Comparison of ENCODE assay signal across 32 cellular contexts in the genomic region with DNA sequence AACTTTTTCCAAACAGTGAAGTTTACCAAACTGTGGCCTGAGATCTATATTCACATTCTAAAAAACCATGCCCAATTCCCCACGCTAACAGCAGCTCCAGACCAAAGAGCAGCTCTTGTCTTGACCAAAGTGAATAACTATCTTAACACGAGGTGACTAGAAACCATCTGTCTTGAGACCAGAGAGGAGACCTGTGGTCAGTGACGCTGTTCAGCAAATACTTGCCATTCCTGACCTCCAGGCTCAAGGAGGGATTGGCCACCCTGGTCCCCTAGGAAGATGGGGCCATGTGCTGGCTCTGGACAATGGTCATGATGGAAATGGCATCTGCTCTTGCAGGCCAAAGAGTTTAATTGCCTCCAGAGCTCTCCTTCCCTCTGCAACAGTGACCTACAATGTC.
"Had no signal": no experiment of that assay in that cellular context is flagged by ENCODE, and none has a peak within 500 bp of the region (broad histone marks: within the 10 kb centered on the region; RNA-seq: fewer than 3 reads in every experiment).

No MANE protein-coding gene starts in this region.

- H3K27me3 Mint-ChIP-seq: activated naive CD4-positive, alpha-beta T cell treated with anti-CD3 and anti-CD28 coated beads, Interleukin-2, amount 50 U/mL, for 24 hours had no signal

- H3K4me3 ChIP-seq: ascending aorta, body of pancreas, breast epithelium, Peyer's patch had no signal

- H3K9me3 Mint-ChIP-seq: activated CD4-positive, alpha-beta memory T cell treated with anti-CD3 and anti-CD28 coated beads, Interleukin-2, amount 10 ng/mL, durations not matched to agents 7 days and 5 days; activated naive CD4-positive, alpha-beta T cell treated with anti-CD3 and anti-CD28 coated beads, Interleukin-2, amount 50 U/mL, for 24 hours; activated naive CD8-positive, alpha-beta T cell treated with anti-CD3 and anti-CD28 coated beads, Interleukin-2, amount 10 ng/mL, durations not matched to agents 7 days and 5 days; activated T-helper 2 cell treated with anti-CD3 and anti-CD28 coated beads, Interferon-gamma antibody, Interleukin-2, Interleukin-4, amounts not matched to agents 10 μg/mL and 5 μg/mL and 100 μg/mL, durations not matched to agents 14 hours and 24 hours and 36 hours had no signal

- H3K36me3 ChIP-seq: ascending aorta, breast epithelium, Peyer's patch, WERI-Rb-1 had no signal

- H3K4me1 ChIP-seq: ascending aorta, breast epithelium, Peyer's patch had no signal

- H3K9me3 ChIP-seq: ascending aorta, body of pancreas, breast epithelium, Peyer's patch had no signal

- ATAC-seq: activated CD8-positive, alpha-beta memory T cell treated with anti-CD3 and anti-CD28 coated beads, Interleukin-2, amount 10 ng/mL, durations not matched to agents 7 days and 5 days; body of pancreas; PC-3 had no signal

- H3K36me3 Mint-ChIP-seq: activated CD8-positive, alpha-beta memory T cell treated with anti-CD3 and anti-CD28 coated beads, Interleukin-2, amount 10 ng/mL, durations not matched to agents 7 days and 5 days; activated naive CD4-positive, alpha-beta T cell treated with anti-CD3 and anti-CD28 coated beads, Interleukin-2, amount 50 U/mL, for 24 hours; activated naive CD8-positive, alpha-beta T cell treated with anti-CD3 and anti-CD28 coated beads, Interleukin-2, amount 10 ng/mL, durations not matched to agents 7 days and 5 days had no signal

- DNase-seq: activated CD4-positive, alpha-beta memory T cell treated with anti-CD3 and anti-CD28 coated beads, Interleukin-2, amount 10 ng/mL, durations not matched to agents 7 days and 5 days; activated CD4-positive, alpha-beta T cell treated with anti-CD3 and anti-CD28 coated beads for 1 hour; activated CD4-positive, alpha-beta T cell treated with anti-CD3 and anti-CD28 coated beads for 48 hours; activated CD4-positive, CD25-positive, alpha-beta regulatory T cell; activated CD8-positive, alpha-beta memory T cell treated with anti-CD3 and anti-CD28 coated beads for 24 hours; activated CD8-positive, alpha-beta memory T cell treated with anti-CD3 and anti-CD28 coated beads, Interleukin-2, amount 10 ng/mL, durations not matched to agents 7 days and 5 days; activated CD8-positive, alpha-beta memory T cell treated with anti-CD3 and anti-CD28 coated beads, Interleukin-2, amount 50 U/mL, for 48 hours; activated gamma-delta T cell; activated naive CD4-positive, alpha-beta T cell treated with Interleukin-2 at 50 U/mL for 16 hours; activated naive CD8-positive, alpha-beta T cell treated with anti-CD3 and anti-CD28 coated beads, Interleukin-2, amount 10 ng/mL, durations not matched to agents 7 days and 5 days; amygdala; body of pancreas; Kasumi-1; NCI-H1105 treated with DMSO at 0.1 percent for 48 hours; NCI-H1436; NCI-H1694 treated with DMSO at 0.1 percent for 48 hours; NCI-H2029; NCI-H345; NCI-H524 treated with DMSO at 0.1 percent for 48 hours; PC-3; Peyer's patch; SIG-M5; SW 1271; T-helper 1 cell; T-helper 2 cell; T-helper 9 cell; WERI-Rb-1 had no signal

- H3K27ac ChIP-seq: ascending aorta, body of pancreas, breast epithelium, Peyer's patch, RWPE1, WERI-Rb-1 had no signal

- H3K4me1 Mint-ChIP-seq: activated CD4-positive, alpha-beta memory T cell treated with anti-CD3 and anti-CD28 coated beads, Interleukin-2, amount 10 ng/mL, durations not matched to agents 7 days and 5 days; activated CD8-positive, alpha-beta memory T cell treated with anti-CD3 and anti-CD28 coated beads, Interleukin-2, amount 10 ng/mL, durations not matched to agents 7 days and 5 days; activated naive CD4-positive, alpha-beta T cell treated with anti-CD3 and anti-CD28 coated beads, Interleukin-2, amount 50 U/mL, for 24 hours; activated naive CD8-positive, alpha-beta T cell treated with anti-CD3 and anti-CD28 coated beads, Interleukin-2, amount 10 ng/mL, durations not matched to agents 7 days and 5 days had no signal

- H3K27me3 ChIP-seq: ascending aorta, body of pancreas, Peyer's patch had no signal

- H3K4me3 Mint-ChIP-seq: activated CD4-positive, alpha-beta memory T cell treated with anti-CD3 and anti-CD28 coated beads, Interleukin-2, amount 10 ng/mL, durations not matched to agents 7 days and 5 days; activated CD8-positive, alpha-beta memory T cell treated with anti-CD3 and anti-CD28 coated beads, Interleukin-2, amount 10 ng/mL, durations not matched to agents 7 days and 5 days; activated naive CD4-positive, alpha-beta T cell treated with anti-CD3 and anti-CD28 coated beads, Interleukin-2, amount 50 U/mL, for 24 hours; activated naive CD8-positive, alpha-beta T cell treated with anti-CD3 and anti-CD28 coated beads, Interleukin-2, amount 10 ng/mL, durations not matched to agents 7 days and 5 days had no signal
